Comparison of ENCODE assay signal across 23 cellular contexts in genomic region chr10:3438608-3439007, GRCh38.
"Had no signal": no experiment of that assay in that cellular context is flagged by ENCODE, and none has a peak within 500 bp of the region (broad histone marks: within the 10 kb centered on the region; RNA-seq: fewer than 3 reads in every experiment).

No MANE protein-coding gene starts in this region.

- DNase-seq: activated B cell treated with CpG ODN at 0.5 μM for 24 hours; activated CD8-positive, alpha-beta memory T cell treated with anti-CD3 and anti-CD28 coated beads, Interleukin-2, amount 10 ng/mL, durations not matched to agents 7 days and 5 days; activated CD8-positive, alpha-beta T cell treated with anti-CD3 and anti-CD28 coated beads, Interleukin-2, amount 10 ng/mL, durations not matched to agents 7 days and 5 days; activated naive CD8-positive, alpha-beta T cell treated with anti-CD3 and anti-CD28 coated beads, Interleukin-2, amount 50 U/mL, for 24 hours; activated T-cell treated with anti-CD3 and anti-CD28 coated beads, Interleukin-2, amount 50 U/mL, for 48 hours; amygdala; caudate nucleus; cortex of kidney; foreskin fibroblast; hypothalamus; lower lobe of right lung; mesendoderm; natural killer cell; occipital lobe; stimulated activated CD4-positive, alpha-beta T cell treated with anti-CD3 and anti-CD28 coated beads, Interleukin-1b, Interleukin-23, amount 100 ng/mL, for 48 hours; stimulated activated CD4-positive, alpha-beta T cell treated with anti-CD3 and anti-CD28 coated beads, Interleukin-4, amount 100 ng/mL, for 4 hours; stimulated activated CD8-positive, alpha-beta memory T cell treated with anti-CD3 and anti-CD28 coated beads, Interleukin-4, amount 100 ng/mL, for 48 hours; stomach; T-helper 2 cell had no signal

- H3K4me3 ChIP-seq: lower lobe of right lung, neural progenitor cell, right atrium auricular region, smooth muscle cell, stomach, tibial nerve had no signal
